In the genomic region with DNA sequence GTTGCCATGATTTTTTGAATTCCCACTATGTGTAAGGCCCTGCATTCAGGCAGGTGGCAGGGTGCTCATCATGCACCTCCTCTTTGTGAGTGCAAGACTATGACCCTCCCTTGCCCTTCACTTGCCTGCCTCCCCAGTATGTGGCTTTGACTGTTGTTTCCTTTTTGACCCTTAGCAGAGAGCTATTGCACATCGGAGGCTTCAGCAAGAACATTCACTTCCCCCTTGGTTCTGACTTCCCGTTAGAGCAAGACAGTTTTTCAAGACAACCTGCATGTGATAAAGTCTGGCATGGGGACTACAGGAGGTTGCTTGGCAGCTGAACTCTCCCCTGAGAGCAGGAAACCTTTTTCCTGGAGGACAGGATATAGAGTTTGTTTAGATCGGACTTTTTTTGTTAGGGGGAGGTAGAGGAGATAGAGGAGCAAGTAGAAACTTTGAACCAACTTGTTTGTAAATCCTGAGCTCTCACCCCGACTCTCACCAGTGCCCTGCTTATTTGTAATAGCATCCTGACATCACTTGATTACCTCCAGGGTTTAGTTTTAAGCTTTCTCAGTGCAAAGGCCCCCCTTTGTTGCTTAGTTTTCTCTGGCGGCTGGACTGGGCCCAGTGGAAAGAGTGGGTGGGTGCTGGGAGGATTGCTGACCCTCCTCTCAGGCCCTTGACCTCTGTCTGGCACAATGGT, we compare ENCODE assay signal across 9 cellular contexts. TPM values are rescaled to one million over a fixed set of nuclear protein-coding genes. Genes with fewer than 3 reads are reported as not detected.
DNase-seq lines count a peak whose midpoint lies in the region; ATAC-seq and TF ChIP-seq lines count a peak whose summit lies in the region.
"Had no signal": no experiment of that assay in that cellular context is flagged by ENCODE, and none has a peak within 500 bp of the region (broad histone marks: within the 10 kb centered on the region; RNA-seq: fewer than 3 reads in every experiment).

No MANE protein-coding gene starts in this region.

- CTCF ChIA-PET in mammary epithelial cell (lab: Charles Lee; ENCODE audit: low non-redundant PET): no interaction called here

- peak; percentile 64 to 77 (median 73) for ATAC-seq in natural killer cell
- no peak for ATAC-seq in HG03457 (IDR thresholded peaks at IDR 0.05; ENCODE audit: unreplicated experiment)
- no peak for ATAC-seq in foreskin keratinocyte

- no peak for TF ChIP-seq CTCF in GM13977 (IDR thresholded peaks at IDR 0.05; ENCODE audit: extremely low read depth, insufficient read depth, missing control alignments)
- TF ChIP-seq CTCF in adrenal gland (IDR thresholded peaks at IDR 0.05): no peak
- no peak for TF ChIP-seq CTCF in natural killer cell (IDR thresholded peaks at IDR 0.05)
- no peak for TF ChIP-seq CTCF in mammary epithelial cell (conservative IDR thresholded peaks at IDR 0.05 in 1 of 2, IDR thresholded peaks at IDR 0.05 in 1 of 2; ENCODE audit: extremely low read depth in 1 of 2, insufficient read depth in 1 of 2, low read depth in 1 of 2, low read length in 2 of 2)
- TF ChIP-seq CTCF in foreskin keratinocyte (conservative IDR thresholded peaks at IDR 0.05): no peak

- TF ChIP-seq POLR2A in adrenal gland (IDR thresholded peaks at IDR 0.05): no peak

- H3K27ac Mint-ChIP-seq in natural killer cell: peak overlapping the region; percentile 83

- no peaks in the 10 kb centered on the region for H3K27me3 Mint-ChIP-seq in natural killer cell (ENCODE audit: low read depth in 2 of 2)

- H3K27me3 ChIP-seq in adrenal gland (no peaks in the 10 kb centered on the region), mammary epithelial cell (ENCODE audit: insufficient read depth, low read length) (no peaks in the 10 kb centered on the region), foreskin keratinocyte (no peaks in the 10 kb centered on the region)

- peak overlapping the region; percentile 37 for H3K4me3 Mint-ChIP-seq in natural killer cell

- in situ Hi-C loops in GM13977 (cut with MboI; ENCODE audit: low pct_unique_long_range_greater_than_20kb, low sequenced_read_pairs, unreplicated experiment) (no loop called here), mammary epithelial cell (cut with MboI; ENCODE audit: low sequenced_read_pairs in 2 of 2) (no loop called here)

- dilution Hi-C loops in mammary epithelial cell (cut with HindIII; ENCODE audit: low sequenced_read_pairs): no loop called here

- peaks cover 0 to 12% of the 10 kb centered on the region in 2 donors for H3K4me1 ChIP-seq in adrenal gland (replicated peaks in 1 of 2)
- H3K4me1 ChIP-seq in mammary epithelial cell (ENCODE audit: insufficient read depth, low read length): no peaks in the 10 kb centered on the region
- H3K4me1 ChIP-seq in foreskin keratinocyte: no peaks in the 10 kb centered on the region

- H3K9me3 ChIP-seq in adrenal gland (replicated peaks in 1 of 3): no peaks in the 10 kb centered on the region
- no peaks in the 10 kb centered on the region for H3K9me3 ChIP-seq in mammary epithelial cell (replicated peaks; ENCODE audit: insufficient read depth, low read length)

- H3K9me3 Mint-ChIP-seq in natural killer cell: no peaks in the 10 kb centered on the region

- H3K4me3 ChIP-seq in adrenal gland (no peak overlapping the region), mammary epithelial cell (replicated peaks in 1 of 3; ENCODE audit: insufficient read depth in 1 of 3, low read depth in 2 of 3, low read length in 3 of 3) (no peak overlapping the region)

- H2AFZ ChIP-seq in mammary epithelial cell (ENCODE audit: low read depth, low read length): no peak overlapping the region

- H3K27ac ChIP-seq in adrenal gland (peak overlapping the region in 2 of 5 donors; percentile 38 to 55), mammary epithelial cell (ENCODE audit: insufficient read depth, low read depth, low read length) (no peak overlapping the region), foreskin keratinocyte (no peak overlapping the region)

- peaks cover 0 to 50% of the 10 kb centered on the region in 2 donors for H3K36me3 ChIP-seq in adrenal gland (replicated peaks in 1 of 2)
- peaks cover 5% of the 10 kb centered on the region for H3K36me3 ChIP-seq in mammary epithelial cell (ENCODE audit: insufficient read depth, low read length)

- DNase-seq in GM13977 (ENCODE audit: low spot score) (peak; percentile 30), KG1 (lab: John Stamatoyannopoulos, UW) (peak; percentile 85), adrenal gland (peak in 5 of 7 donors; percentile 12 to 61 (median 30)), natural killer cell (no peak), mammary epithelial cell (no peak), foreskin keratinocyte (no peak)
- no peak for DNase-seq in stimulated activated CD4-positive, alpha-beta T cell treated with anti-CD3 and anti-CD28 coated beads, Interleukin-1b, Interleukin-23, amount 100 ng/mL, for 48 hours
- DNase-seq: NCI-H524 had no signal

- H3K79me2 ChIP-seq in mammary epithelial cell (ENCODE audit: insufficient read depth, low read length): no peaks in the 10 kb centered on the region

- no TSS peak for BruUV-seq in mammary epithelial cell (replicated peaks; lab: Mats Ljungman, UMichigan)

- peaks cover 17% of the 10 kb centered on the region for H3K36me3 Mint-ChIP-seq in natural killer cell

- H3K4me2 ChIP-seq in mammary epithelial cell (ENCODE audit: insufficient read depth, low read depth, low read length): no peak overlapping the region

- no peaks in the 10 kb centered on the region for H4K20me1 ChIP-seq in mammary epithelial cell (ENCODE audit: insufficient read depth, low read length)

- H3K9ac ChIP-seq in mammary epithelial cell (ENCODE audit: insufficient read depth, low read length): no peak overlapping the region

- H3K4me1 Mint-ChIP-seq in natural killer cell: peaks cover 23 to 31% of the 10 kb centered on the region in 2 donors

- intact Hi-C loops in adrenal gland (cut with DNase I): no loop called here
- intact Hi-C loops in natural killer cell (cut with micrococcal nuclease): no loop called here
- intact Hi-C loops in mammary epithelial cell (cut with micrococcal nuclease): no loop called here

- WGBS in adrenal gland, 4 donors: 61 to 70% (median 64%) methylated on average over 5 of the region's 5 CpGs
- WGBS in mammary epithelial cell (ENCODE audit: low coverage, missing lambda C conversion rate): 84% methylated on average over 5 of the region's 5 CpGs

RNA-seq across cellular contexts. Expression of gene LIMD2, which starts 34.3 kb away (rescaled TPM):
- 10 to 100 TPM in 7 of 8 donors, 1 to 10 TPM in 1; 6.3 to 20.1 (median 12.0) TPM for total RNA-seq in adrenal gland
- polyA plus RNA-seq in adrenal gland: 10 to 100 TPM in 2 of 3 donors, 1 to 10 TPM in 1; 2.5 to 76.3 (median 34.6) TPM
- 100 to 1,000 TPM; 513 to 546 (median 524) TPM for total RNA-seq in natural killer cell
- 1 to 10 TPM in 1 of 2 donors, under 1 TPM in 1; 0.87 to 1.3 TPM for total RNA-seq in mammary epithelial cell
- 0.57 TPM for polyA plus RNA-seq in mammary epithelial cell
- polyA minus RNA-seq in mammary epithelial cell: not detected
- 15.2 and 19.2 TPM in 2 replicates for total RNA-seq in foreskin keratinocyte
- 27.0 and 34.3 TPM in 2 replicates for polyA plus RNA-seq in foreskin keratinocyte

RNA-seq across cellular contexts. Expression of gene MAP3K3, which starts 43.5 kb away (rescaled TPM):
- total RNA-seq in adrenal gland (10 to 100 TPM; 21.2 to 47.1 (median 36.8) TPM), natural killer cell (10 to 100 TPM; 82.0 to 89.2 (median 88.5) TPM), mammary epithelial cell (10 to 100 TPM; 19.5 to 21.8 TPM), foreskin keratinocyte (17.8 and 20.2 TPM in 2 replicates)
- polyA plus RNA-seq in adrenal gland (10 to 100 TPM; 11.6 to 32.3 (median 15.6) TPM), mammary epithelial cell (12.6 TPM), foreskin keratinocyte (6.1 and 7.3 TPM in 2 replicates)
- 50.4 TPM for polyA minus RNA-seq in mammary epithelial cell

Comparison
In these comparisons a context has a peak if more than half of its experiments do, and no peak if none do; other contexts are left out.
1. DNase-seq: peak in GM13977 (single experiment), KG1 (single experiment) and adrenal gland (5 of 7); none in natural killer cell (single experiment), stimulated activated CD4-positive, alpha-beta T cell treated with anti-CD3 and anti-CD28 coated beads, Interleukin-1b, Interleukin-23, amount 100 ng/mL, for 48 hours (single experiment), mammary epithelial cell (single experiment) and foreskin keratinocyte (0 of 2).
2. ATAC-seq: peak in natural killer cell (3 of 3); none in HG03457 (single experiment) and foreskin keratinocyte (single experiment).
3. RNA of gene LIMD2, which starts 34.3 kb away (total RNA-seq): 513 to 546 TPM in natural killer cell; 15.2 to 19.2 TPM in foreskin keratinocyte, 6.3 to 20.1 TPM in adrenal gland and 0.87 to 1.3 TPM in mammary epithelial cell; every median in the first group is over 10 times any median in the second.